ENCODE assay signal across 36 cellular contexts in genomic region chr11:93822359-93822758, GRCh38. TPM values are rescaled to one million over a fixed set of nuclear protein-coding genes. Genes with fewer than 3 reads are reported as not detected.
A peak's percentile ranks its signal among the peaks of the same experiment; 100 is the strongest.
DNase-seq lines count a peak whose midpoint lies in the region; ATAC-seq, FAIRE-seq and TF ChIP-seq lines count a peak whose summit lies in the region.
"Had no signal": no experiment of that assay in that cellular context is flagged by ENCODE, and none has a peak within 500 bp of the region (broad histone marks: within the 10 kb centered on the region; RNA-seq: fewer than 3 reads in every experiment).

No MANE protein-coding gene starts in this region.

- no peaks in the 10 kb centered on the region for H3K27me3 ChIP-seq in hepatocyte
- H3K27me3 ChIP-seq: esophagus squamous epithelium, gastrocnemius medialis, SJSA1 had no signal

- FAIRE-seq in D721Med (lab: Jason Lieb, UNC), result no peak
- FAIRE-seq: GM18507, GM19239, H54, HepG2, small intestine had no signal

- TF ChIP-seq CTCF in hepatocyte (IDR thresholded peaks at IDR 0.05; ENCODE audit: poor library complexity) (no peak), D721Med (IDR thresholded peaks at IDR 0.05; ENCODE audit: insufficient read depth, missing control alignments) (no peak)

- ATAC-seq in GM18519 (IDR thresholded peaks at IDR 0.05; ENCODE audit: low FRiP score, unreplicated experiment), result no peak
- no peak for ATAC-seq in SK-N-SH treated with all-trans-retinoic acid at 6 μM for 48 hours
- ATAC-seq in HG03175 (IDR thresholded peaks at IDR 0.05; ENCODE audit: unreplicated experiment), result no peak
- ATAC-seq: activated naive CD4-positive, alpha-beta T cell treated with anti-CD3 and anti-CD28 coated beads, Interleukin-2, amount 50 U/mL, for 72 hours; gastrocnemius medialis; left cardiac atrium; stimulated activated naive B cell treated with anti-CD40 and anti-IgM and Interleukin-4, amounts not matched to agents 10 μg/mL and 1 μg/mL and 100 μg/mL, for 72 hours; WTC11 had no signal

- in situ Hi-C loops in ACHN (cut with HindIII; ENCODE audit: low pct_ligation_motif_present, low pct_unique_long_range_greater_than_20kb, low sequenced_read_pairs), result no loop called here

- no peaks in the 10 kb centered on the region for H3K36me3 ChIP-seq in hepatocyte (replicated peaks; ENCODE audit: insufficient read depth, low read depth)
- H3K36me3 ChIP-seq: esophagus squamous epithelium, gastrocnemius medialis, SJSA1 had no signal

- 93% methylated on average over 5 of the region's 5 CpGs for WGBS in hepatocyte (ENCODE audit: low lambda C conversion rate, missing lambda C conversion rate)

- peak overlapping the region; percentile 19 for H3K27ac ChIP-seq in hepatocyte
- H3K27ac ChIP-seq: esophagus squamous epithelium, gastrocnemius medialis, RWPE1, SJSA1 had no signal

- no peaks in the 10 kb centered on the region for H3K9me3 ChIP-seq in hepatocyte (ENCODE audit: low read depth)
- H3K9me3 ChIP-seq: esophagus squamous epithelium, gastrocnemius medialis, SJSA1 had no signal

- no peaks in the 10 kb centered on the region for H4K20me1 ChIP-seq in hepatocyte (ENCODE audit: insufficient read depth, poor library complexity, severe bottlenecking)

- no peaks in the 10 kb centered on the region for H3K9me2 ChIP-seq in hepatocyte (replicated peaks; ENCODE audit: insufficient read depth)

- no peaks in the 10 kb centered on the region for H3K79me2 ChIP-seq in hepatocyte

- no peak overlapping the region for H3K4me2 ChIP-seq in hepatocyte

- DNase-seq in ACHN, result peak; percentile 21
- peak; percentile 51 for DNase-seq in HT1080 (ENCODE audit: low read depth)
- DNase-seq in amniotic epithelial cell (ENCODE audit: low read depth), result peak; percentile 14
- DNase-seq in hepatocyte (ENCODE audit: low spot score), result no peak
- DNase-seq in D721Med (ENCODE audit: insufficient read length, low spot score), result no peak
- DNase-seq: 8988T; activated CD4-positive, alpha-beta T cell treated with anti-CD3 and anti-CD28 coated beads, Interleukin-2, amount 10 ng/mL, durations not matched to agents 24 days and 14 days; aorta; caudate nucleus; DND-41; esophagus squamous epithelium; gastrocnemius medialis; left cardiac atrium; NCI-H1048; NCI-H187; NCI-H510A; nephron progenitor cell; retina; stimulated activated naive B cell treated with anti-CD40 and anti-IgM and Interleukin-4, amounts not matched to agents 10 μg/mL and 1 μg/mL and 100 μg/mL, for 72 hours; substantia nigra; T1000 had no signal

- H2AFZ ChIP-seq in hepatocyte, result no peak overlapping the region

- no peak overlapping the region for H3K4me3 ChIP-seq in hepatocyte
- H3K4me3 ChIP-seq: esophagus squamous epithelium, gastrocnemius medialis, lung, SJSA1 had no signal

- H3K4me1 ChIP-seq in hepatocyte (ENCODE audit: insufficient read depth), result peaks cover 15% of the 10 kb centered on the region
- H3K4me1 ChIP-seq: esophagus squamous epithelium, gastrocnemius medialis had no signal

TF ChIP-seq in SK-N-SH treated with all-trans-retinoic acid at 6 μM for 48 hours, 23 proteins besides CTCF, POLR2A, EP300 and RAD21:
- no peak for TF ChIP-seq TSHZ2 (CRISPR knock-in tag; IDR thresholded peaks at IDR 0.05)
- TF ChIP-seq ZFP3 (CRISPR knock-in tag; IDR thresholded peaks at IDR 0.05), result no peak

RNA-seq across cellular contexts. Expression of gene VSTM5, which starts 28.1 kb away (rescaled TPM):
- not detected in 2 replicates for total RNA-seq in HT1080 (2014; rRNA removed; shearing (Covaris generic))
- polyA plus RNA-seq in HT1080 (2015; cell fraction: cytosol; rRNA removed), result not detected in 2 replicates
- not detected in 2 replicates for polyA plus RNA-seq in HT1080 (2015; cell fraction: nucleus; rRNA removed)
- total RNA-seq in hepatocyte, result 0.17 and 0.96 TPM in 2 replicates
- 0.26 and 0.97 TPM in 2 replicates for polyA plus RNA-seq in hepatocyte
- total RNA-seq: activated CD4-positive, alpha-beta T cell treated with anti-CD3 and anti-CD28 coated beads, Interleukin-2, amount 10 ng/mL, durations not matched to agents 24 days and 14 days; activated CD8-positive, alpha-beta memory T cell treated with anti-CD3 and anti-CD28 coated beads for 36 hours; activated naive CD4-positive, alpha-beta T cell treated with anti-CD3 and anti-CD28 coated beads, Interleukin-2, amount 50 U/mL, for 72 hours; gastrocnemius medialis; HepG2; osteocyte; SJSA1 had no signal
- polyA plus RNA-seq: aorta, HepG2 had no signal

RNA-seq across cellular contexts. Expression of gene MED17, which starts 38.3 kb away (rescaled TPM):
- total RNA-seq in HT1080 (2014; rRNA removed; shearing (Covaris generic)), result 26.8 and 28.6 TPM in 2 replicates
- 27.3 and 31.1 TPM in 2 replicates for polyA plus RNA-seq in HT1080 (2015; cell fraction: cytosol; rRNA removed)
- 82.4 and 89.7 TPM in 2 replicates for polyA plus RNA-seq in HT1080 (2015; cell fraction: nucleus; rRNA removed)
- 30.9 and 33.7 TPM in 2 replicates for total RNA-seq in hepatocyte
- polyA plus RNA-seq in hepatocyte, result 18.3 and 32.5 TPM in 2 replicates

Comparison
In these comparisons a context has a peak if more than half of its experiments do, and no peak if none do; other contexts are left out.
1. DNase-seq: peak in ACHN (single experiment), HT1080 (single experiment) and amniotic epithelial cell (single experiment); none in hepatocyte (single experiment) and D721Med (single experiment).